In the genomic region with DNA sequence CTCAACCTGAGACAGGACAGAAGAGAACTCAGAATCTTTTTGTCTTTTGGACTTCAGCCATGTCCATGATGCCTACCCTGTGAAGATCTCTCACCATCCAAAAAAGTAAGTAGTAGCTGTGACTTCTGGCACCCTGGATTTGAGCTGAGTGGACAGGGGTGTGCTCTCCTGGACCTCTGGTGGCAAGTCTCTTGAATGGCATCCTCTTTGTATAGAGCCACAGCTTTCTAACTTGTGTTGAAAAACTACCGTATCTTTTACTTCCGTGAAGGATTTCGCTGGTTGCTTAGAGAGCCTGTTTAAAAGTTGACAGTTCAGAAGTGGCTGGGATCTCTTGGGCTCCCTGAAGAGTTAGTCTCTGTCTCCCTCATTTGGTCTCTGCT, we compare ENCODE assay signal across 8 cellular contexts. TPM values are rescaled to one million over a fixed set of nuclear protein-coding genes. Genes with fewer than 3 reads are reported as not detected.
A peak's percentile ranks its signal among the peaks of the same experiment; 100 is the strongest.
DNase-seq lines count a peak whose midpoint lies in the region; ATAC-seq and TF ChIP-seq lines count a peak whose summit lies in the region.

No MANE protein-coding gene starts in this region.

- no peaks in the 10 kb centered on the region for H3K9me3 Mint-ChIP-seq in activated naive CD4-positive, alpha-beta T cell treated with anti-CD3 and anti-CD28 coated beads, Interleukin-2, amount 10 ng/mL, durations not matched to agents 7 days and 5 days
- no peaks in the 10 kb centered on the region for H3K9me3 Mint-ChIP-seq in stimulated activated naive B cell treated with anti-CD40 and anti-IgM and Interleukin-4, amounts not matched to agents 10 μg/mL and 1 μg/mL and 100 μg/mL, for 72 hours

- H3K4me1 Mint-ChIP-seq in activated naive CD4-positive, alpha-beta T cell treated with anti-CD3 and anti-CD28 coated beads, Interleukin-2, amount 10 ng/mL, durations not matched to agents 7 days and 5 days, result peaks cover 42% of the 10 kb centered on the region
- peaks cover 39 to 59% of the 10 kb centered on the region in 2 donors for H3K4me1 Mint-ChIP-seq in stimulated activated naive B cell treated with anti-CD40 and anti-IgM and Interleukin-4, amounts not matched to agents 10 μg/mL and 1 μg/mL and 100 μg/mL, for 72 hours

- peaks cover 21% of the 10 kb centered on the region for H3K36me3 Mint-ChIP-seq in activated naive CD4-positive, alpha-beta T cell treated with anti-CD3 and anti-CD28 coated beads, Interleukin-2, amount 10 ng/mL, durations not matched to agents 7 days and 5 days
- peaks cover 15 to 40% of the 10 kb centered on the region in 2 donors for H3K36me3 Mint-ChIP-seq in stimulated activated naive B cell treated with anti-CD40 and anti-IgM and Interleukin-4, amounts not matched to agents 10 μg/mL and 1 μg/mL and 100 μg/mL, for 72 hours

- CTCF ChIA-PET in activated naive CD4-positive, alpha-beta T cell treated with anti-CD3 and anti-CD28 coated beads, Interleukin-2, amount 10 ng/mL, durations not matched to agents 7 days and 5 days (lab: Charles Lee), result interaction anchor here (1.1 to 2.3 kb wide), 3 partner anchors 8 to 49 kb away, joined by 3 to 7 read pairs (median 5); no protein-coding TSS in a partner anchor

- H3K27me3 Mint-ChIP-seq in activated naive CD4-positive, alpha-beta T cell treated with anti-CD3 and anti-CD28 coated beads, Interleukin-2, amount 10 ng/mL, durations not matched to agents 7 days and 5 days, result no peaks in the 10 kb centered on the region
- H3K27me3 Mint-ChIP-seq in stimulated activated naive B cell treated with anti-CD40 and anti-IgM and Interleukin-4, amounts not matched to agents 10 μg/mL and 1 μg/mL and 100 μg/mL, for 72 hours, result no peaks in the 10 kb centered on the region

- TF ChIP-seq CTCF in Peyer's patch (IDR thresholded peaks at IDR 0.05), result peak in 4 of 6 experiments; percentile 18 to 61 (median 54)
- peak in 4 of 11 experiments; percentile 21 to 53 (median 34) for TF ChIP-seq CTCF in spleen (IDR thresholded peaks at IDR 0.05 in 8 of 11, conservative IDR thresholded peaks at IDR 0.05 in 3 of 11)

- H3K36me3 ChIP-seq in Peyer's patch (peaks cover 0 to 42% (median 0%) of the 10 kb centered on the region in 3 donors), spleen (peaks cover 0 to 55% (median 35%) of the 10 kb centered on the region in 6 donors)

- no peaks in the 10 kb centered on the region for H3K9me3 ChIP-seq in Peyer's patch
- H3K9me3 ChIP-seq in spleen, result no peaks in the 10 kb centered on the region

- no peak for DNase-seq in activated naive CD4-positive, alpha-beta T cell treated with anti-CD3 and anti-CD28 coated beads, Interleukin-2, amount 10 ng/mL, durations not matched to agents 7 days and 5 days
- DNase-seq in activated naive CD4-positive, alpha-beta T cell treated with Interleukin-2 at 50 U/mL for 16 hours, result no peak
- DNase-seq in Peyer's patch, result no peak
- DNase-seq in fibroblast of gingiva (ENCODE audit: low read depth), result peak; percentile 13
- no peak for DNase-seq in stimulated activated naive B cell treated with anti-CD40 and anti-IgM and Interleukin-4, amounts not matched to agents 10 μg/mL and 1 μg/mL and 100 μg/mL, for 72 hours
- DNase-seq in spleen, result no peak
- DNase-seq in activated effector memory CD4-positive, alpha-beta T cell treated with Interleukin-2 at 50 U/mL for 16 hours, result no peak

- TF ChIP-seq POLR2A in Peyer's patch (IDR thresholded peaks at IDR 0.05) (no peak), spleen (IDR thresholded peaks at IDR 0.05) (no peak)

- 71 to 98% (median 82%) methylated on average over 3 of the region's 3 CpGs for WGBS in spleen, 5 donors

- intact Hi-C loops in spleen (cut with DNase I; ENCODE audit: low total_unique reads), result no loop called here

- H3K4me1 ChIP-seq in Peyer's patch (peaks cover 0 to 47% (median 11%) of the 10 kb centered on the region in 4 donors), spleen (peaks cover 26 to 92% (median 65%) of the 10 kb centered on the region in 6 donors)

- H3K4me3 Mint-ChIP-seq in activated naive CD4-positive, alpha-beta T cell treated with anti-CD3 and anti-CD28 coated beads, Interleukin-2, amount 10 ng/mL, durations not matched to agents 7 days and 5 days, result peak overlapping the region; percentile 97
- H3K4me3 Mint-ChIP-seq in stimulated activated naive B cell treated with anti-CD40 and anti-IgM and Interleukin-4, amounts not matched to agents 10 μg/mL and 1 μg/mL and 100 μg/mL, for 72 hours, result peak overlapping the region; percentile 96 to 99

- peak overlapping the region in 2 of 4 donors; percentile 22 to 30 for H3K27ac ChIP-seq in Peyer's patch
- H3K27ac ChIP-seq in spleen, result peak overlapping the region in 3 of 8 donors; percentile 96 to 99 (median 96)

- H3K4me3 ChIP-seq in Peyer's patch, result peak overlapping the region in 2 of 4 donors; percentile 77 to 97
- H3K4me3 ChIP-seq in spleen, result peak overlapping the region in 1 of 8 donors; percentile 99

- H3K27ac Mint-ChIP-seq in activated naive CD4-positive, alpha-beta T cell treated with anti-CD3 and anti-CD28 coated beads, Interleukin-2, amount 10 ng/mL, durations not matched to agents 7 days and 5 days, result peak overlapping the region; percentile 96
- peak overlapping the region; percentile 96 for H3K27ac Mint-ChIP-seq in stimulated activated naive B cell treated with anti-CD40 and anti-IgM and Interleukin-4, amounts not matched to agents 10 μg/mL and 1 μg/mL and 100 μg/mL, for 72 hours

- no peak for ATAC-seq in stimulated activated naive B cell treated with anti-CD40 and anti-IgM and Interleukin-4, amounts not matched to agents 10 μg/mL and 1 μg/mL and 100 μg/mL, for 72 hours (replicated peaks)
- ATAC-seq in GM21825 (IDR thresholded peaks at IDR 0.05; ENCODE audit: unreplicated experiment), result no peak

- H3K27me3 ChIP-seq in Peyer's patch (no peaks in the 10 kb centered on the region), spleen (replicated peaks in 1 of 7) (no peaks in the 10 kb centered on the region)

RNA-seq across cellular contexts. Expression of a gene that starts 1.8 kb away (rescaled TPM):
- total RNA-seq in Peyer's patch, result 100 to 1,000 TPM in 1 of 4 donors, 10 to 100 TPM in 3; 54.5 to 101 (median 94.9) TPM
- 10 to 100 TPM; 47.3 to 69.6 (median 62.9) TPM for total RNA-seq in spleen
- polyA plus RNA-seq in spleen, result 10 to 100 TPM; 14.8 to 28.1 (median 16.2) TPM

RNA-seq across cellular contexts. Expression of a gene that starts 37.3 kb away (rescaled TPM):
- total RNA-seq in Peyer's patch, result 10 to 100 TPM; 37.0 to 52.0 (median 43.0) TPM
- 10 to 100 TPM; 33.2 to 65.5 (median 46.5) TPM for total RNA-seq in spleen
- 100 to 1,000 TPM in 1 of 3 donors, 10 to 100 TPM in 2; 38.0 to 109 (median 97.2) TPM for polyA plus RNA-seq in spleen

RNA-seq across cellular contexts. Expression of a gene that starts 47.5 kb away (rescaled TPM):
- total RNA-seq in Peyer's patch (10 to 100 TPM; 23.9 to 75.2 (median 47.0) TPM), spleen (10 to 100 TPM; 40.0 to 53.4 (median 46.4) TPM)
- 10 to 100 TPM; 11.6 to 19.7 (median 14.5) TPM for polyA plus RNA-seq in spleen

RNA-seq across cellular contexts. Expression of a gene that starts 55.8 kb away (rescaled TPM):
- total RNA-seq in Peyer's patch (100 to 1,000 TPM in 3 of 4 donors, 10 to 100 TPM in 1; 80.9 to 400 (median 278) TPM), spleen (10 to 100 TPM; 39.0 to 93.0 (median 45.8) TPM)
- 10 to 100 TPM; 20.7 to 36.2 (median 26.5) TPM for polyA plus RNA-seq in spleen
